8 cellular contexts compared by ENCODE assay signal in genomic region chr12:76348079-76348901, GRCh38. TPM values are rescaled to one million over a fixed set of nuclear protein-coding genes. Genes with fewer than 3 reads are reported as not detected.
A peak's percentile ranks its signal among the peaks of the same experiment; 100 is the strongest.
DNase-seq lines count a peak whose midpoint lies in the region; ATAC-seq and TF ChIP-seq lines count a peak whose summit lies in the region.

Gene BBS10, minus strand, starts transcription at chr12:76348415. Its CDS starts 57 bp downstream, at chr12:76348358.

- peaks cover 8% of the 10 kb centered on the region; the same call in 1 of the 2 replicates for H3K79me2 ChIP-seq in OCI-LY7 (ENCODE audit: insufficient read depth, low read depth, low read length)

- peaks cover 16% of the 10 kb centered on the region for H3K4me1 ChIP-seq in OCI-LY7 (ENCODE audit: insufficient read depth, low read length, poor library complexity, severe bottlenecking)
- H3K4me1 ChIP-seq in mucosa of stomach (ENCODE audit: control insufficient read depth, insufficient read depth, low read length), result peaks cover 5% of the 10 kb centered on the region

- POLR2A ChIA-PET in OCI-LY7 (lab: Charles Lee), result interaction anchor here (0.5 to 1.9 kb wide), 14 partner anchors 9 to 1049 kb away, joined by 3 to 6 read pairs (median 4); partner anchors contain the start of genes NAP1L1 and PHLDA1

- DNase-seq in DMS114 treated with DMSO at 0.1 percent for 48 hours (lab: John Stamatoyannopoulos, UW; ENCODE audit: unreplicated experiment) (peak; percentile 94), HuH-7 (ENCODE audit: low spot score) (peak; percentile 82), OCI-LY7 (ENCODE audit: low spot score) (peak; percentile 96), activated T-cell treated with anti-CD3 and anti-CD28 coated beads for 48 hours (ENCODE audit: low read depth) (peak; percentile 83), erythroblast (lab: John Stamatoyannopoulos, UW) (peak; percentile 91 to 92)
- DNase-seq in stimulated activated CD8-positive, alpha-beta memory T cell treated with anti-CD3 and anti-CD28 coated beads, Interleukin-7, amount 100 ng/mL, for 1 hour (ENCODE audit: low read depth in 2 of 2), result peak; percentile 66 to 73

- H3K9me3 ChIP-seq in OCI-LY7 (ENCODE audit: low read length) (no peaks in the 10 kb centered on the region), mucosa of stomach (ENCODE audit: control insufficient read depth, low read length) (no peaks in the 10 kb centered on the region)

- peak within 1 kb of the TSS; percentile 89 for H3K4me2 ChIP-seq in OCI-LY7 (ENCODE audit: low read length)

- H3K27ac ChIP-seq in OCI-LY7 (ENCODE audit: low read depth, low read length, poor library complexity, severe bottlenecking), result peak within 1 kb of the TSS; percentile 76

- no peaks in the 10 kb centered on the region for H4K20me1 ChIP-seq in OCI-LY7 (ENCODE audit: insufficient read depth, low read length)

- TSS peak; percentile 99 for BruUV-seq in OCI-LY7 (replicated peaks; lab: Mats Ljungman, UMichigan)

- peak within 1 kb of the TSS; percentile 89 for H2AFZ ChIP-seq in OCI-LY7 (ENCODE audit: low read length)

- peak; percentile 97 for ATAC-seq in GM21515 (IDR thresholded peaks at IDR 0.05; ENCODE audit: unreplicated experiment)

- peak within 1 kb of the TSS; percentile 82 for H3K9ac ChIP-seq in mucosa of stomach (ENCODE audit: low read length)

- CTCF ChIA-PET in OCI-LY7 (lab: Charles Lee; ENCODE audit: unreplicated experiment), result no interaction called here

- H3K36me3 ChIP-seq in OCI-LY7 (ENCODE audit: insufficient read depth, low read length) (no peaks in the 10 kb centered on the region), mucosa of stomach (ENCODE audit: control insufficient read depth, insufficient read depth, low read length) (no peaks in the 10 kb centered on the region)

- TF ChIP-seq CTCF in OCI-LY7 (conservative IDR thresholded peaks at IDR 0.05; ENCODE audit: low read length), result peak; percentile 60

- intact Hi-C loops in OCI-LY7 (cut with micrococcal nuclease; ENCODE audit: unreplicated experiment), result loop anchor here (1.0 to 10.0 kb wide), 8 partner anchors 107 to 866 kb away; partner anchors contain the start of genes GLIPR1, KRR1, NAP1L1 and OSBPL8

- no peaks in the 10 kb centered on the region; the same call in 1 of the 2 replicates for H3K9me2 ChIP-seq in OCI-LY7 (ENCODE audit: insufficient read depth, low read length)

- peak; percentile 86 for TF ChIP-seq POLR2A in erythroblast (IDR thresholded peaks at IDR 0.05; ENCODE audit: low read length)

- H3K27me3 ChIP-seq in mucosa of stomach (ENCODE audit: control insufficient read depth, insufficient read depth, low read length), result no peaks in the 10 kb centered on the region

- H3K4me3 ChIP-seq in OCI-LY7 (ENCODE audit: low read depth, low read length, poor library complexity, severe bottlenecking) (peak within 1 kb of the TSS; percentile 74), mucosa of stomach (ENCODE audit: low read length) (peak within 1 kb of the TSS; percentile 95)

RNA-seq across cellular contexts. Expression of gene BBS10, which starts in this region (rescaled TPM):
- 5.8 and 6.2 TPM in 2 replicates for total RNA-seq in OCI-LY7 (2014; rRNA removed; shearing (Covaris generic))
- total RNA-seq in OCI-LY7 (2022), result 5.5 and 6.3 TPM in 2 replicates

Comparison
In these comparisons a context has a peak if more than half of its experiments do, and no peak if none do; other contexts are left out.
1. Peak in every context shown above with its lines: DNase-seq, ATAC-seq, H3K4me3 ChIP-seq and H3K27ac ChIP-seq.